In the genomic region with DNA sequence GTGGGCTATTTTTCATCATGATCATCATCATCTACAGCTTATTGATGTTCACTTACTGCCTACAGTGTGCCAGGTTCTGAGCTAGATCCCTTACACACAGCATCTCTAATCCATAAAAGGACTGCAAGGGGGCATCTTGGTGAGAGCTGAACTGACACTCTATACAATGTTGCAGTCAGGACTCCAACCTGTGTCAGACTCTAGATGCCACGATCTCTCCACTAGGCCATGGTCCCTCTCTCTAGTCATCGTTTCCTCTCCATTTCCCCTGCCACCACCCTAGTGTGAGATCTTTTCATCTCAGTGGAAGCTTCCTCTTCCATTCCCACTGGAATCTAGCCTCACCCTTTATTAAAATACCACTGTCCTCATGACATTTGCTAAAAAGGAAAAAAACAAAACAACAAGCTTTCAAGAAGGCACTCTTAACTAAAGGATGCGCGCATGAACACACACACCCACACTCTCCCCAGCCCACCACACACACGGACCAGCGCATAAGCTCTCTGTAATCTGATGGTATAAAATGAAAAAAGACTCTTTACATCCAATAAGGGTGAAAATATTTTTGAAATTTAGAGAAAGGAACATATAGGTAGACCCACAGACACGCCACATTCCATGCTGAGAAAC, we compare ENCODE assay signal across 2 cellular contexts.
TF ChIP-seq lines count a peak whose summit lies in the region.

No MANE protein-coding gene starts in this region.

TF ChIP-seq in SK-N-SH, 30 proteins besides CTCF, POLR2A, EP300 and RAD21 (continued from another document):
- TF ChIP-seq REST (IDR thresholded peaks at IDR 0.05; ENCODE audit: low read depth, low read length): no peak
- no peak for TF ChIP-seq TAF1 (IDR thresholded peaks at IDR 0.05; ENCODE audit: borderline replicate concordance, low read depth, low read length)
- TF ChIP-seq FOXM1 (IDR thresholded peaks at IDR 0.05; ENCODE audit: low read depth): no peak
- TF ChIP-seq PBX3 (IDR thresholded peaks at IDR 0.05): no peak

TF ChIP-seq in SK-N-SH treated with all-trans-retinoic acid at 6 μM for 48 hours, 23 proteins besides CTCF, POLR2A, EP300 and RAD21 (continued from another document):
- TF ChIP-seq, protein P1, sequence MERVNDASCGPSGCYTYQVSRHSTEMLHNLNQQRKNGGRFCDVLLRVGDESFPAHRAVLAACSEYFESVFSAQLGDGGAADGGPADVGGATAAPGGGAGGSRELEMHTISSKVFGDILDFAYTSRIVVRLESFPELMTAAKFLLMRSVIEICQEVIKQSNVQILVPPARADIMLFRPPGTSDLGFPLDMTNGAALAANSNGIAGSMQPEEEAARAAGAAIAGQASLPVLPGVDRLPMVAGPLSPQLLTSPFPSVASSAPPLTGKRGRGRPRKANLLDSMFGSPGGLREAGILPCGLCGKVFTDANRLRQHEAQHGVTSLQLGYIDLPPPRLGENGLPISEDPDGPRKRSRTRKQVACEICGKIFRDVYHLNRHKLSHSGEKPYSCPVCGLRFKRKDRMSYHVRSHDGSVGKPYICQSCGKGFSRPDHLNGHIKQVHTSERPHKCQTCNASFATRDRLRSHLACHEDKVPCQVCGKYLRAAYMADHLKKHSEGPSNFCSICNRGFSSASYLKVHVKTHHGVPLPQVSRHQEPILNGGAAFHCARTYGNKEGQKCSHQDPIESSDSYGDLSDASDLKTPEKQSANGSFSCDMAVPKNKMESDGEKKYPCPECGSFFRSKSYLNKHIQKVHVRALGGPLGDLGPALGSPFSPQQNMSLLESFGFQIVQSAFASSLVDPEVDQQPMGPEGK (CRISPR knock-in tag; IDR thresholded peaks at IDR 0.05; ENCODE audit: borderline replicate concordance): no peak
- TF ChIP-seq ZNF565 (CRISPR knock-in tag; conservative IDR thresholded peaks at IDR 0.05; ENCODE audit: low read depth) (no peak), OSR1 (CRISPR knock-in tag; IDR thresholded peaks at IDR 0.05) (no peak)
